Comparison of ENCODE assay signal across 7 cellular contexts in the genomic region with DNA sequence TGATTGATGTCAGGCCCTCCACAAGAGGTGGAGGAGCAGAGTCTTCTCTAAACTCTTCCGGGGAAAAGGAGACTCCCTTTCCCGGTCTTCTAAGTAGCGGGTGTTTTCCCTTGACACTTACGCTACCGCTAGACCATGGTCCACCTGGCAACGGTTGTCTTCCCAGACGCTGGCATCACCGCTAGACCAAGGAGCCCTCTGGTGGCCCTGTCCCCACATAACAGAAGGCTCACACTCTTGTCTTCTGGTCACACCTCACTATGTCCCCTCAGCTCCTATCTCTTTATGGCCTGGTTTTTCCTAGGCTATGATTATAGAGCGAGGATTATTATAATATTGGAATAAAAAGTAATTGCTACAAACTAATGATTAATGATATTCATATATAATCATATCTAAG.
A peak's percentile ranks its signal among the peaks of the same experiment; 100 is the strongest.
DNase-seq lines count a peak whose midpoint lies in the region; ATAC-seq and TF ChIP-seq lines count a peak whose summit lies in the region.
"Not testable (repeated sequence)": the region's sequence is repeated elsewhere in the genome, so short reads cannot be mapped to it uniquely, and the experiment has no call there.

No MANE protein-coding gene starts in this region.

- H3K9me3 Mint-ChIP-seq in nephron, result not testable (repeated sequence)

- H3K4me1 ChIP-seq in NT2/D1 (ENCODE audit: insufficient read depth, insufficient read length); heart right ventricle: not testable (repeated sequence)

- H3K9ac ChIP-seq in NT2/D1 (ENCODE audit: insufficient read length, low read depth), result not testable (repeated sequence)

- not testable (repeated sequence) for H3K27ac Mint-ChIP-seq in nephron

- H3K27me3 ChIP-seq in NT2/D1 (ENCODE audit: insufficient read depth, insufficient read length); heart right ventricle: not testable (repeated sequence)
- H3K27me3 ChIP-seq in WERI-Rb-1 (ENCODE audit: insufficient read depth, low read depth, severe bottlenecking), result peaks cover 22% of the 10 kb centered on the region

- DNase-seq in ELF-1 (ENCODE audit: low read depth, low spot score) (peak; percentile 63), HT-29 (ENCODE audit: low spot score) (peak; percentile 68), NCI-H2029 (lab: John Stamatoyannopoulos, UW) (peak; percentile 24), NT2/D1 (ENCODE audit: low read depth, low spot score) (peak; percentile 9), WERI-Rb-1 (peak; percentile 46), heart right ventricle (peak in 1 of 2 donors; percentile 13)

- not testable (repeated sequence) for H3K4me1 Mint-ChIP-seq in nephron

- H3K36me3 ChIP-seq in NT2/D1 (ENCODE audit: insufficient read depth, insufficient read length, low read length); WERI-Rb-1; heart right ventricle: not testable (repeated sequence)

- H3K27me3 Mint-ChIP-seq in nephron (ENCODE audit: low read depth), result peaks cover 16% of the 10 kb centered on the region

- not testable (repeated sequence) for H3K4me3 Mint-ChIP-seq in nephron

- not testable (repeated sequence) for H3K9me3 ChIP-seq in NT2/D1 (ENCODE audit: insufficient read depth, low read length); WERI-Rb-1 (ENCODE audit: severe bottlenecking); heart right ventricle

- WGBS in heart right ventricle, 2 donors, result 40 to 47% methylated on average over 9 of the region's 9 CpGs

- not testable (repeated sequence) for H3K36me3 Mint-ChIP-seq in nephron (ENCODE audit: low read depth)

- H3K27ac ChIP-seq in WERI-Rb-1, heart right ventricle: not testable (repeated sequence)

- intact Hi-C loops in heart right ventricle (cut with DNase I), result loop anchor here in 2 of 10 donors (5.0 to 10.0 kb wide), 2 partner anchors 250 to 253 kb away; no protein-coding TSS in a partner anchor

- not testable (repeated sequence) for ATAC-seq in heart right ventricle

- H3K4me3 ChIP-seq in NT2/D1 (ENCODE audit: insufficient read length, low read depth); WERI-Rb-1 (ENCODE audit: low read depth, low read length); heart right ventricle: not testable (repeated sequence)

- TF ChIP-seq CTCF in WERI-Rb-1 (IDR thresholded peaks at IDR 0.05; ENCODE audit: low read depth, low read length) (peak; percentile 54), heart right ventricle (IDR thresholded peaks at IDR 0.05) (peak in 5 of 9 donors; percentile 5 to 31 (median 19)), nephron (IDR thresholded peaks at IDR 0.05; ENCODE audit: unreplicated experiment in 3 of 3) (peak in 2 of 3 experiments; percentile 18 to 34)
